ENCODE assay signal across 18 cellular contexts in the genomic region with DNA sequence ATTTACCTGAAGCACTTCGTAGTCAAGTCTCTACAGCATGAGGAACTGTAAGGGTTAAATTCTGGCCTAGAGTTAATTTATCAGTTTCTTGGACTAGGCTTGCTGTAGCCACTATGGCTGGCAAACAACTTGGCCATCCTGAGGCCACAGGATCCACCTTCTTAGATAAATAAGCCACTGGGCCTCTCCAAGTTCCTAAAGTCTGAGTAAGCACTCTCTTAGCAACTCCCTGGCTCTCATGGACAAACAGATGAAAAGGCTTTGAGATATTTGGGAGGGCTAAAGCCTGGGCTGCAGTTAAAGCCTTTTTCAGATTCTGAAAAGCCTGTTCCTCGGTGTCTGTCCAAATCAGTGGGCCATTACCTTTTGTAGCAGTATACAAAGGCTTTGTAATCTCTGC.
DNase-seq lines count a peak whose midpoint lies in the region; ATAC-seq and TF ChIP-seq lines count a peak whose summit lies in the region.
"Had no signal": no experiment of that assay in that cellular context is flagged by ENCODE, and none has a peak within 500 bp of the region (broad histone marks: within the 10 kb centered on the region; RNA-seq: fewer than 3 reads in every experiment).

No MANE protein-coding gene starts in this region.

- WGBS in mammary epithelial cell (ENCODE audit: low coverage, missing lambda C conversion rate) = 39% methylated on average over 2 of the region's 2 CpGs

- H3K9ac ChIP-seq in mammary epithelial cell (ENCODE audit: insufficient read depth, low read length) = no peak overlapping the region

- TF ChIP-seq CTCF in left lung (IDR thresholded peaks at IDR 0.05) (no peak), GM23338 (conservative IDR thresholded peaks at IDR 0.05; ENCODE audit: low read depth in 2 of 2) (no peak), mammary epithelial cell (conservative IDR thresholded peaks at IDR 0.05 in 1 of 2, IDR thresholded peaks at IDR 0.05 in 1 of 2; ENCODE audit: extremely low read depth in 1 of 2, insufficient read depth in 1 of 2, low read depth in 1 of 2, low read length in 2 of 2) (no peak)

- intact Hi-C loops in left lung (cut with DNase I) = no loop called here
- intact Hi-C loops in mammary epithelial cell (cut with micrococcal nuclease) = no loop called here

- peak overlapping the region; percentile 85 for H3K4me3 Mint-ChIP-seq in activated naive CD8-positive, alpha-beta T cell
- H3K4me3 Mint-ChIP-seq in activated naive CD8-positive, alpha-beta T cell treated with anti-CD3 and anti-CD28 coated beads, Interleukin-2, amount 50 U/mL, for 24 hours = no peak overlapping the region
- H3K4me3 Mint-ChIP-seq in GM23338 = no peak overlapping the region

- H2AFZ ChIP-seq in GM23338 = no peak overlapping the region
- H2AFZ ChIP-seq in mammary epithelial cell (ENCODE audit: low read depth, low read length) = no peak overlapping the region

- DNase-seq in activated naive CD8-positive, alpha-beta T cell treated with anti-CD3 and anti-CD28 coated beads, Interleukin-2, amount 50 U/mL, for 24 hours = no peak
- peak; percentile 5 for DNase-seq in M059J (ENCODE audit: low read depth)
- no peak for DNase-seq in left lung
- no peak for DNase-seq in GM23338 (ENCODE audit: low spot score)
- no peak for DNase-seq in mammary epithelial cell
- DNase-seq: DMS79, IMR-90, Kasumi-1, NCI-H1105, NCI-H1694, NCI-H2081 treated with DMSO at 0.1 percent for 48 hours, NCI-H510A, NCI-H748 treated with DMSO at 0.1 percent for 48 hours, SHP77 had no signal

- H3K27ac ChIP-seq in left lung (no peak overlapping the region), GM23338 (ENCODE audit: low read depth) (no peak overlapping the region), mammary epithelial cell (ENCODE audit: insufficient read depth, low read depth, low read length) (no peak overlapping the region)
- H3K27ac ChIP-seq: A549 had no signal

- H3K4me1 ChIP-seq in left lung (no peaks in the 10 kb centered on the region), GM23338 (ENCODE audit: insufficient read depth) (no peaks in the 10 kb centered on the region), mammary epithelial cell (ENCODE audit: insufficient read depth, low read length) (no peaks in the 10 kb centered on the region)
- H3K4me1 ChIP-seq: A549 had no signal

- no peaks in the 10 kb centered on the region for H3K9me2 ChIP-seq in GM23338 (ENCODE audit: insufficient read depth)

- no TSS peak for BruUV-seq in mammary epithelial cell (replicated peaks; lab: Mats Ljungman, UMichigan)

- in situ Hi-C loops in mammary epithelial cell (cut with MboI; ENCODE audit: low sequenced_read_pairs in 2 of 2) = no loop called here

- ATAC-seq in activated naive CD8-positive, alpha-beta T cell treated with anti-CD3 and anti-CD28 coated beads, Interleukin-2, amount 50 U/mL, for 24 hours = no peak
- ATAC-seq in left lung (peak; percentile 94), HG02763 (IDR thresholded peaks at IDR 0.05; ENCODE audit: unreplicated experiment) (no peak), GM23338 (no peak)
- ATAC-seq: A549, SK-N-SH treated with all-trans-retinoic acid at 6 μM for 48 hours had no signal

- no peaks in the 10 kb centered on the region for H3K9me3 Mint-ChIP-seq in activated naive CD8-positive, alpha-beta T cell (ENCODE audit: low read depth)
- H3K9me3 Mint-ChIP-seq in activated naive CD8-positive, alpha-beta T cell treated with anti-CD3 and anti-CD28 coated beads, Interleukin-2, amount 50 U/mL, for 24 hours = no peaks in the 10 kb centered on the region
- peaks cover 97% of the 10 kb centered on the region for H3K9me3 Mint-ChIP-seq in GM23338

- H3K27ac Mint-ChIP-seq in activated naive CD8-positive, alpha-beta T cell = no peak overlapping the region
- no peak overlapping the region for H3K27ac Mint-ChIP-seq in activated naive CD8-positive, alpha-beta T cell treated with anti-CD3 and anti-CD28 coated beads, Interleukin-2, amount 50 U/mL, for 24 hours
- no peak overlapping the region for H3K27ac Mint-ChIP-seq in GM23338

- H3F3A ChIP-seq in GM23338 (replicated peaks; ENCODE audit: low read depth) = no peaks in the 10 kb centered on the region

- H3K4me3 ChIP-seq in left lung = no peak overlapping the region
- H3K4me3 ChIP-seq in GM23338 = no peak overlapping the region
- no peak overlapping the region for H3K4me3 ChIP-seq in mammary epithelial cell (replicated peaks in 1 of 3; ENCODE audit: insufficient read depth in 1 of 3, low read depth in 2 of 3, low read length in 3 of 3)
- H3K4me3 ChIP-seq: A549 had no signal

- H3K27me3 Mint-ChIP-seq in activated naive CD8-positive, alpha-beta T cell = peaks cover 28% of the 10 kb centered on the region
- peaks cover 36% of the 10 kb centered on the region for H3K27me3 Mint-ChIP-seq in activated naive CD8-positive, alpha-beta T cell treated with anti-CD3 and anti-CD28 coated beads, Interleukin-2, amount 50 U/mL, for 24 hours
- H3K27me3 Mint-ChIP-seq in GM23338 (ENCODE audit: insufficient read depth, low read depth, poor library complexity) = no peaks in the 10 kb centered on the region

- CTCF ChIA-PET in mammary epithelial cell (lab: Charles Lee; ENCODE audit: low non-redundant PET) = no interaction called here

- peaks cover 3% of the 10 kb centered on the region for H3K36me3 Mint-ChIP-seq in activated naive CD8-positive, alpha-beta T cell
- no peaks in the 10 kb centered on the region for H3K36me3 Mint-ChIP-seq in activated naive CD8-positive, alpha-beta T cell treated with anti-CD3 and anti-CD28 coated beads, Interleukin-2, amount 50 U/mL, for 24 hours (ENCODE audit: low read depth)
- peaks cover 58% of the 10 kb centered on the region for H3K36me3 Mint-ChIP-seq in GM23338 (ENCODE audit: low read depth)

- H3K27me3 ChIP-seq in left lung = peaks cover 0 to 16% of the 10 kb centered on the region in 2 donors
- no peaks in the 10 kb centered on the region for H3K27me3 ChIP-seq in GM23338 (ENCODE audit: insufficient read depth)
- no peaks in the 10 kb centered on the region for H3K27me3 ChIP-seq in mammary epithelial cell (ENCODE audit: insufficient read depth, low read length)

- H3K4me1 Mint-ChIP-seq in activated naive CD8-positive, alpha-beta T cell (ENCODE audit: low read depth) = peaks cover 15% of the 10 kb centered on the region
- H3K4me1 Mint-ChIP-seq in activated naive CD8-positive, alpha-beta T cell treated with anti-CD3 and anti-CD28 coated beads, Interleukin-2, amount 50 U/mL, for 24 hours = peaks cover 14% of the 10 kb centered on the region
- H3K4me1 Mint-ChIP-seq in GM23338 = no peaks in the 10 kb centered on the region; the same call in 2 of the 3 replicates

- H4K20me1 ChIP-seq in GM23338 (replicated peaks; ENCODE audit: insufficient read depth) (no peaks in the 10 kb centered on the region), mammary epithelial cell (ENCODE audit: insufficient read depth, low read length) (no peaks in the 10 kb centered on the region)

- H3K4me2 ChIP-seq in GM23338 (no peak overlapping the region), mammary epithelial cell (ENCODE audit: insufficient read depth, low read depth, low read length) (no peak overlapping the region)
- H3K4me2 ChIP-seq: A549 had no signal

- H3K9me3 ChIP-seq in left lung (no peaks in the 10 kb centered on the region), mammary epithelial cell (replicated peaks; ENCODE audit: insufficient read depth, low read length) (peaks cover 9% of the 10 kb centered on the region)
- H3K9me3 ChIP-seq: A549 had no signal

- H3K79me2 ChIP-seq in GM23338 (replicated peaks; ENCODE audit: insufficient read depth) (no peaks in the 10 kb centered on the region), mammary epithelial cell (ENCODE audit: insufficient read depth, low read length) (no peaks in the 10 kb centered on the region)

- H3K36me3 ChIP-seq in left lung (no peaks in the 10 kb centered on the region), GM23338 (ENCODE audit: insufficient read depth) (no peaks in the 10 kb centered on the region), mammary epithelial cell (ENCODE audit: insufficient read depth, low read length) (no peaks in the 10 kb centered on the region)

- dilution Hi-C loops in mammary epithelial cell (cut with HindIII; ENCODE audit: low sequenced_read_pairs) = no loop called here

TF ChIP-seq in GM23338, 12 proteins besides CTCF, POLR2A, EP300 and RAD21:
- no peak for TF ChIP-seq POLR2AphosphoS5 (IDR thresholded peaks at IDR 0.05; ENCODE audit: low read depth)
- no peak for TF ChIP-seq EZH2phosphoT487 (IDR thresholded peaks at IDR 0.05; ENCODE audit: unreplicated experiment)
- TF ChIP-seq ZNF114 (CRISPR knock-in tag; IDR thresholded peaks at IDR 0.05) = no peak
- TF ChIP-seq EZH2 (IDR thresholded peaks at IDR 0.05; ENCODE audit: low read depth, unreplicated experiment) = no peak
- TF ChIP-seq, protein P1, sequence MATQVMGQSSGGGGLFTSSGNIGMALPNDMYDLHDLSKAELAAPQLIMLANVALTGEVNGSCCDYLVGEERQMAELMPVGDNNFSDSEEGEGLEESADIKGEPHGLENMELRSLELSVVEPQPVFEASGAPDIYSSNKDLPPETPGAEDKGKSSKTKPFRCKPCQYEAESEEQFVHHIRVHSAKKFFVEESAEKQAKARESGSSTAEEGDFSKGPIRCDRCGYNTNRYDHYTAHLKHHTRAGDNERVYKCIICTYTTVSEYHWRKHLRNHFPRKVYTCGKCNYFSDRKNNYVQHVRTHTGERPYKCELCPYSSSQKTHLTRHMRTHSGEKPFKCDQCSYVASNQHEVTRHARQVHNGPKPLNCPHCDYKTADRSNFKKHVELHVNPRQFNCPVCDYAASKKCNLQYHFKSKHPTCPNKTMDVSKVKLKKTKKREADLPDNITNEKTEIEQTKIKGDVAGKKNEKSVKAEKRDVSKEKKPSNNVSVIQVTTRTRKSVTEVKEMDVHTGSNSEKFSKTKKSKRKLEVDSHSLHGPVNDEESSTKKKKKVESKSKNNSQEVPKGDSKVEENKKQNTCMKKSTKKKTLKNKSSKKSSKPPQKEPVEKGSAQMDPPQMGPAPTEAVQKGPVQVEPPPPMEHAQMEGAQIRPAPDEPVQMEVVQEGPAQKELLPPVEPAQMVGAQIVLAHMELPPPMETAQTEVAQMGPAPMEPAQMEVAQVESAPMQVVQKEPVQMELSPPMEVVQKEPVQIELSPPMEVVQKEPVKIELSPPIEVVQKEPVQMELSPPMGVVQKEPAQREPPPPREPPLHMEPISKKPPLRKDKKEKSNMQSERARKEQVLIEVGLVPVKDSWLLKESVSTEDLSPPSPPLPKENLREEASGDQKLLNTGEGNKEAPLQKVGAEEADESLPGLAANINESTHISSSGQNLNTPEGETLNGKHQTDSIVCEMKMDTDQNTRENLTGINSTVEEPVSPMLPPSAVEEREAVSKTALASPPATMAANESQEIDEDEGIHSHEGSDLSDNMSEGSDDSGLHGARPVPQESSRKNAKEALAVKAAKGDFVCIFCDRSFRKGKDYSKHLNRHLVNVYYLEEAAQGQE (IDR thresholded peaks at IDR 0.05; ENCODE audit: unreplicated experiment) = no peak
- no peak for TF ChIP-seq JUNB (IDR thresholded peaks at IDR 0.05; ENCODE audit: unreplicated experiment)
- TF ChIP-seq ZNF331 (CRISPR knock-in tag; IDR thresholded peaks at IDR 0.05; ENCODE audit: low read depth) = no peak
